Comparison of ENCODE assay signal across 8 cellular contexts in the genomic region with DNA sequence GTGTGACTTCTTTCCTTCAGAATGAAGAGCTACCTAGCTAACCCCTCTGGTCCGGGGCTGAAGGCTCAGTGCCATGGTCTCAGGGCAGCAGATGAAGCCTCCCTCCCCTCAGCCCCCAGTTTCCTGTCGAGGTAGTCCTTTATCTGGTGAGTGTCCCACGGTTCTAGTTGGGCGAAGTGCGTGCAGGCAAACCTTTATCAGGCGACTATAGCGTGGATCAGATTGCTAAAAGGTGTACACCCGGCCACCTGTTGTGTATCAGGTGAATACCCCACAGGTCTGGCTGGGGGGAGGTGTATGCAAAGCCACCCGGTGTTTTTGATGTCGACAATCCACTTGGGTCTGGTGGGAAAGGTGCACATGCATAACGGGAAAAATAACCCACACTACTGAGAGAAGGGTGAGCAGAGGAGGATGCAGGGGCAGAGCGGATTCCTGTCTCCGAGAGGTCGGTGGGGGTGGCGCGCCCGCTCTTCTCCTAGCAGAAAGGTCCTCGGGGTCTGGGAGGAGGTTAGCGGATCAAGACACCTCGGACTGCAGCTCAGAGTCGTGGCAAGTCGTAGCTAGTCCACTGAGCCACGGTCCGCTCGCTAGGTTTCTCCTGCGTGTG. TPM values are rescaled to one million over a fixed set of nuclear protein-coding genes. Genes with fewer than 3 reads are reported as not detected.
DNase-seq lines count a peak whose midpoint lies in the region; ATAC-seq and TF ChIP-seq lines count a peak whose summit lies in the region.

No MANE protein-coding gene starts in this region.

- H2BK5ac ChIP-seq in IMR-90 (ENCODE audit: low read depth, low read length, poor library complexity, severe bottlenecking) = peak overlapping the region; percentile 71

- peaks cover 3% of the 10 kb centered on the region; the same call in 1 of the 2 replicates for H4K20me1 ChIP-seq in IMR-90 (ENCODE audit: insufficient read depth, low read length)

- peak overlapping the region; percentile 96 for H3K27ac Mint-ChIP-seq in glutamatergic neuron (ENCODE audit: unreplicated experiment)

- H3K9me1 ChIP-seq in IMR-90 (ENCODE audit: insufficient read depth, low read length) = no peaks in the 10 kb centered on the region

- no peak for TF ChIP-seq POLR2A in IMR-90 (IDR thresholded peaks at IDR 0.05; ENCODE audit: low read depth, low read length)
- TF ChIP-seq POLR2A in prostate gland (IDR thresholded peaks at IDR 0.05) = no peak

- H3K18ac ChIP-seq in IMR-90 (ENCODE audit: low read depth, low read length) = peak overlapping the region; percentile 3; the same call in 1 of the 2 replicates

- H3K14ac ChIP-seq in IMR-90 (replicated peaks; ENCODE audit: low read depth, low read length) = peak overlapping the region; percentile 70

- H3K27me3 ChIP-seq in BE2C (no peaks in the 10 kb centered on the region), IMR-90 (ENCODE audit: control insufficient read depth, insufficient read depth, low read length) (no peaks in the 10 kb centered on the region), prostate gland (replicated peaks; ENCODE audit: insufficient read depth) (no peaks in the 10 kb centered on the region)

- peaks cover 5% of the 10 kb centered on the region for H3K27me3 Mint-ChIP-seq in glutamatergic neuron (ENCODE audit: unreplicated experiment)

- WGBS in IMR-90 (ENCODE audit: extremely low coverage in 2 of 2, insufficient read length in 1 of 2), 2 experiments = 6% methylated on average over 6 of the region's 26 CpGs; no CpG with 5 or more reads in 1 of the 2 experiments
- 3% methylated on average over 26 of the region's 26 CpGs for WGBS in prostate gland

- POLR2A ChIA-PET in IMR-90 (lab: Charles Lee; ENCODE audit: unreplicated experiment) = interaction anchor here (0.6 kb wide), 2 partner anchors 8 to 1145 kb away, joined by 3 read pairs; no protein-coding TSS in a partner anchor

- in situ Hi-C loops in IMR-90 (cut with MboI; ENCODE audit: low sequenced_read_pairs) = no loop called here

- peak overlapping the region; percentile 98 for H3K4me2 ChIP-seq in IMR-90 (ENCODE audit: low read depth, low read length)

- H3K23ac ChIP-seq in IMR-90 (ENCODE audit: low read depth, low read length) = peak overlapping the region; percentile 85

- peak overlapping the region; percentile 95 for H3K4me3 Mint-ChIP-seq in glutamatergic neuron (ENCODE audit: unreplicated experiment)

- no peak overlapping the region for H2BK20ac ChIP-seq in IMR-90 (ENCODE audit: low read depth, low read length)

- H3K9me3 ChIP-seq in BE2C = no peaks in the 10 kb centered on the region
- no peaks in the 10 kb centered on the region for H3K9me3 ChIP-seq in IMR-90 (ENCODE audit: control insufficient read depth, insufficient read depth, low read length)
- H3K9me3 ChIP-seq in prostate gland = no peaks in the 10 kb centered on the region

- dilution Hi-C loops in IMR-90 (cut with HindIII; ENCODE audit: low sequenced_read_pairs, unreplicated experiment) = no loop called here

- H3K9me3 Mint-ChIP-seq in glutamatergic neuron (ENCODE audit: unreplicated experiment) = peaks cover 12% of the 10 kb centered on the region

- no peak overlapping the region for H2BK15ac ChIP-seq in IMR-90 (ENCODE audit: low read depth, low read length)

- no peaks in the 10 kb centered on the region for H3K36me3 Mint-ChIP-seq in glutamatergic neuron (ENCODE audit: unreplicated experiment)

- peak overlapping the region; percentile 25; the same call in 1 of the 2 replicates for H4K5ac ChIP-seq in IMR-90 (ENCODE audit: low read depth, low read length)

- ATAC-seq in GM19395 (IDR thresholded peaks at IDR 0.05; ENCODE audit: unreplicated experiment) (peak; percentile 13), IMR-90 (ENCODE audit: low read depth) (peak; percentile 1; the same call in 1 of the 2 replicates)

- H3K4me1 Mint-ChIP-seq in glutamatergic neuron (ENCODE audit: low read depth, unreplicated experiment) = peaks cover 13% of the 10 kb centered on the region

- peak overlapping the region; percentile 97 for H2AFZ ChIP-seq in IMR-90 (replicated peaks; ENCODE audit: low read length, poor library complexity)

- H4K91ac ChIP-seq in IMR-90 (ENCODE audit: insufficient read depth, low read depth, low read length) = no peak overlapping the region

- H2AK5ac ChIP-seq in IMR-90 (ENCODE audit: low read depth, low read length) = 0 out of 2 replicates have a peak overlapping the region, but pooled peaks have one; percentile 8

- H3K4me3 ChIP-seq in BE2C (ENCODE audit: low read depth, low read length) (peak overlapping the region; percentile 83), IMR-90 (ENCODE audit: insufficient read depth, low read depth, low read length) (peak overlapping the region; percentile 93), prostate gland (peak overlapping the region; percentile 75 to 90)

- H2AK9ac ChIP-seq in IMR-90 (replicated peaks; ENCODE audit: low read depth, low read length, poor library complexity) = peak overlapping the region; percentile 80

- H3K79me1 ChIP-seq in IMR-90 (ENCODE audit: low read depth in 1 of 2, low read length in 2 of 2) = peaks cover 6 to 31% of the 10 kb centered on the region in 2 experiments; a peak in 3 of 4 replicates

- H2BK120ac ChIP-seq in IMR-90 (ENCODE audit: low read depth, low read length) = no peak overlapping the region

- DNase-seq in BE2C (no peak), IMR-90 (no peak), glutamatergic neuron (no peak), prostate gland (ENCODE audit: low spot score) (no peak), HPDE6-E6E7 (ENCODE audit: extremely low spot score) (no peak), NCI-H1048 (lab: John Stamatoyannopoulos, UW) (no peak)
- DNase-seq in activated CD8-positive, alpha-beta memory T cell treated with anti-CD3 and anti-CD28 coated beads, Interleukin-2, amount 50 U/mL, for 48 hours = peak; percentile 63

- peak overlapping the region; percentile 71; the same call in 1 of the 2 replicates for H3K4ac ChIP-seq in IMR-90 (ENCODE audit: low read depth, low read length)

- peak overlapping the region; percentile 65 for H3K9ac ChIP-seq in IMR-90 (ENCODE audit: low read depth, low read length)

- H3K4me1 ChIP-seq in BE2C = no peaks in the 10 kb centered on the region
- peaks cover 10% of the 10 kb centered on the region for H3K4me1 ChIP-seq in IMR-90 (ENCODE audit: control insufficient read depth, insufficient read depth, low read length)
- H3K4me1 ChIP-seq in prostate gland (replicated peaks) = peaks cover 5% of the 10 kb centered on the region

- no peak for TF ChIP-seq RAD21 in IMR-90 (IDR thresholded peaks at IDR 0.05; ENCODE audit: low read length)

- H4K8ac ChIP-seq in IMR-90 (ENCODE audit: low read depth in 2 of 2, low read length in 2 of 2) = peak overlapping the region; percentile 27 to 47; a peak in 2 of 4 replicates

- H3K27ac ChIP-seq in IMR-90 (ENCODE audit: insufficient read depth, low read length) (peak overlapping the region; percentile 26; the same call in 1 of the 2 replicates), prostate gland (peak overlapping the region; percentile 79 to 84)

- H3K56ac ChIP-seq in IMR-90 (ENCODE audit: extremely low read depth, insufficient read depth, low read length) = no peak overlapping the region

- CTCF ChIA-PET in IMR-90 (lab: Yijun Ruan, JAX) = interaction anchor here (1.9 kb wide), 1 partner anchor 40 kb away, joined by 4 read pairs; no protein-coding TSS in a partner anchor

- H3K36me3 ChIP-seq in BE2C (peaks cover 11% of the 10 kb centered on the region), IMR-90 (ENCODE audit: control insufficient read depth, insufficient read depth, low read length) (peaks cover 7% of the 10 kb centered on the region), prostate gland (no peaks in the 10 kb centered on the region)

- intact Hi-C loops in IMR-90 (cut with micrococcal nuclease) (no loop called here), prostate gland (cut with DNase I) (loop anchor here (5.0 kb wide), 1 partner anchor 100 kb away; a partner anchor contains a TSS)

- BruUV-seq in IMR-90 (replicated peaks; lab: Mats Ljungman, UMichigan) = no TSS peak

- TF ChIP-seq CTCF in BE2C (IDR thresholded peaks at IDR 0.05; ENCODE audit: low read depth, low read length) (no peak), IMR-90 (conservative IDR thresholded peaks at IDR 0.05; ENCODE audit: low read depth, low read length) (no peak), glutamatergic neuron (IDR thresholded peaks at IDR 0.05; ENCODE audit: partially characterized antibody, unreplicated experiment) (no peak), prostate gland (IDR thresholded peaks at IDR 0.05) (no peak)

TF ChIP-seq in IMR-90, 13 proteins besides CTCF, POLR2A, EP300 and RAD21 (continues in another document):
- no peak for TF ChIP-seq CEBPB (IDR thresholded peaks at IDR 0.05; ENCODE audit: low read depth, low read length)
- no peak for TF ChIP-seq NFE2L2 (IDR thresholded peaks at IDR 0.05; ENCODE audit: low read depth, low read length)
- no peak for TF ChIP-seq CHD1 (IDR thresholded peaks at IDR 0.05; ENCODE audit: low read depth, low read length)

RNA-seq across cellular contexts. Expression of a gene that starts 0.5 kb away (rescaled TPM):
- polyA plus RNA-seq in BE2C (2012; ENCODE audit: insufficient read depth, insufficient read length, low read depth) = 1.1 TPM
- 10.0 and 10.2 TPM in 2 replicates for total RNA-seq in IMR-90 (2012; rRNA removed)
- 6.9 and 7.7 TPM in 2 replicates for polyA plus RNA-seq in IMR-90 (2012; rRNA removed)
- 2.4 and 3.1 TPM in 2 replicates for polyA plus RNA-seq in IMR-90 (2012; cell fraction: cytosol; rRNA removed)
- polyA plus RNA-seq in IMR-90 (2012; cell fraction: nucleus; rRNA removed; ENCODE audit: low replicate concordance) = 7.6 and 25.4 TPM in 2 replicates
- 43.3 TPM for total RNA-seq in glutamatergic neuron (ENCODE audit: unreplicated experiment)
- total RNA-seq in prostate gland = 10 to 100 TPM; 10.2 to 36.8 TPM

RNA-seq across cellular contexts. Expression of a gene that starts 5.9 kb away (rescaled TPM):
- polyA plus RNA-seq in BE2C (2012; ENCODE audit: insufficient read depth, insufficient read length, low read depth) = 575 TPM
- 141 and 211 TPM in 2 replicates for total RNA-seq in IMR-90 (2012; rRNA removed)
- 444 and 468 TPM in 2 replicates for polyA plus RNA-seq in IMR-90 (2012; rRNA removed)
- 286 and 658 TPM in 2 replicates for polyA plus RNA-seq in IMR-90 (2012; cell fraction: cytosol; rRNA removed)
- 88.7 and 109 TPM in 2 replicates for polyA plus RNA-seq in IMR-90 (2012; cell fraction: nucleus; rRNA removed; ENCODE audit: low replicate concordance)
- total RNA-seq in glutamatergic neuron (ENCODE audit: unreplicated experiment) = 137 TPM
- 100 to 1,000 TPM; 130 to 141 TPM for total RNA-seq in prostate gland

RNA-seq across cellular contexts. Expression of a gene that starts 6.1 kb away (rescaled TPM):
- polyA plus RNA-seq in BE2C (2012; ENCODE audit: insufficient read depth, insufficient read length, low read depth) = 0.15 TPM
- total RNA-seq in IMR-90 (2012; rRNA removed) (not detected in 2 replicates), glutamatergic neuron (ENCODE audit: unreplicated experiment) (not detected), prostate gland (1 to 10 TPM in 1 of 2 donors, not detected in 1; 6.9 TPM)
- not detected in 2 replicates for polyA plus RNA-seq in IMR-90 (2012; rRNA removed)
- polyA plus RNA-seq in IMR-90 (2012; cell fraction: cytosol; rRNA removed) = not detected in 2 replicates
- polyA plus RNA-seq in IMR-90 (2012; cell fraction: nucleus; rRNA removed; ENCODE audit: low replicate concordance) = not detected in 2 replicates

RNA-seq across cellular contexts. Expression of a gene that starts 29.9 kb away (rescaled TPM):
- 60.3 TPM for polyA plus RNA-seq in BE2C (2012; ENCODE audit: insufficient read depth, insufficient read length, low read depth)
- total RNA-seq in IMR-90 (2012; rRNA removed) = 3.8 and 3.9 TPM in 2 replicates
- 44.4 and 57.5 TPM in 2 replicates for polyA plus RNA-seq in IMR-90 (2012; rRNA removed)
- polyA plus RNA-seq in IMR-90 (2012; cell fraction: cytosol; rRNA removed) = 29.3 and 36.8 TPM in 2 replicates
- polyA plus RNA-seq in IMR-90 (2012; cell fraction: nucleus; rRNA removed; ENCODE audit: low replicate concordance) = 120 and 164 TPM in 2 replicates
- total RNA-seq in glutamatergic neuron (ENCODE audit: unreplicated experiment) = 107 TPM
- total RNA-seq in prostate gland = 10 to 100 TPM; 12.5 to 13.1 TPM
